ENCODE assay signal across 7 cellular contexts in the genomic region with DNA sequence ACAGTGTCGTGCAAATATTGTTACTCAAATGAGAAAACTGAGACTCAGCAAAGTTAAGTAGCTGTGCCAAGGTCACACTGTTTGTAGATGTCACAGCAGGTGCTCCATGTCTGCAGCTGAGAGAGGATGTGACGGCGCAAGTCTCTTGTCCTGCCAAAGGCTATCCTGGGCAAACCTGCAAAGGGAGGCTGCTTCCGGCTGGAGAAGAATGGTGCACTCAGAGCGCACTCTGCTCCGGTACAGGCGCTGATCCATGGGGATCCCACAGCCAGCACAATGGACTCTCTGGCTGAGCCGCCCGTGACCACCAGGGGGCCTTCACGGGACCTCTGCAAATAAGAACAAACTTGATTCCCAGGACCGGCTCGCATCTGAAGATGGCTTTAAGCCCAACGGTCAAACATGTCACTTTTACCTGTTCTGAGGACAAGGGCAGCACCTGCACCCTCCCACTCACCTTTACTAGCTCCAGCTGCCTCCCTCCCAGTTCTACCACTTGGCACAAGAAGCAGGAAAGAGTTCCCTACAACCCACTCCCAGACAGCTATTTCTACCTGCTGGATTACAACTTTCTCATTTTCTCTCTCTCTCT. TPM values are rescaled to one million over a fixed set of nuclear protein-coding genes. Genes with fewer than 3 reads are reported as not detected.
DNase-seq lines count a peak whose midpoint lies in the region; TF ChIP-seq lines count a peak whose summit lies in the region.

No MANE protein-coding gene starts in this region.

- H3K9me3 ChIP-seq in breast epithelium = no peaks in the 10 kb centered on the region

- TF ChIP-seq CTCF in GM12874 (IDR thresholded peaks at IDR 0.05; ENCODE audit: insufficient read depth, low read depth, low read length) (peak; percentile 87), breast epithelium (IDR thresholded peaks at IDR 0.05) (peak; percentile 39 to 78 (median 71))

- no peaks in the 10 kb centered on the region for H3K27me3 ChIP-seq in breast epithelium

- peak; percentile 71 for DNase-seq in NCI-H1048 (lab: John Stamatoyannopoulos, UW)
- DNase-seq in T follicular helper cell (ENCODE audit: low read depth) = peak; percentile 9
- peak; percentile 84 to 89 for DNase-seq in breast epithelium (ENCODE audit: low spot score in 2 of 2)
- DNase-seq in islet precursor cell = peak; percentile 95
- peak; percentile 3 to 46 (median 40) for DNase-seq in stimulated activated CD4-positive, alpha-beta T cell treated with anti-CD3 and anti-CD28 coated beads, Interleukin-12 subunit alpha, Interleukin-12 subunit beta, amount 100 ng/mL, for 48 hours (ENCODE audit: low read depth in 2 of 3, low spot score in 1 of 3)
- no peak for DNase-seq in effector CD4-positive, alpha-beta T cell

- H3K4me3 ChIP-seq in breast epithelium = no peak overlapping the region

- H3K27ac ChIP-seq in breast epithelium = no peak overlapping the region

- no peak for TF ChIP-seq POLR2A in breast epithelium (IDR thresholded peaks at IDR 0.05)

- intact Hi-C loops in breast epithelium (cut with DNase I; ENCODE audit: low total_unique reads) = no loop called here

- H3K36me3 ChIP-seq in breast epithelium = no peaks in the 10 kb centered on the region

- H3K4me1 ChIP-seq in breast epithelium = no peaks in the 10 kb centered on the region

RNA-seq across cellular contexts. Expression of a gene that starts 21.9 kb away (rescaled TPM):
- total RNA-seq in breast epithelium = under 1 TPM in 2 of 3 donors, not detected in 1; 0.15 to 0.32 TPM
